ENCODE assay signal across 31 cellular contexts in genomic region chr18:68299906-68300305, GRCh38.
"Had no signal": no experiment of that assay in that cellular context is flagged by ENCODE, and none has a peak within 500 bp of the region (broad histone marks: within the 10 kb centered on the region; RNA-seq: fewer than 3 reads in every experiment).

No MANE protein-coding gene starts in this region.

- H3K4me1 ChIP-seq: ascending aorta, esophagus muscularis mucosa, gastrocnemius medialis, right atrium auricular region, suprapubic skin, tibial nerve had no signal

- H3K9me3 ChIP-seq: ascending aorta, esophagus muscularis mucosa, gastrocnemius medialis, right atrium auricular region, tibial nerve had no signal

- H3K79me2 ChIP-seq: hepatocyte had no signal

- FAIRE-seq: endothelial cell of umbilical vein had no signal

- H3K36me3 ChIP-seq: ascending aorta, esophagus muscularis mucosa, gastrocnemius medialis, right atrium auricular region, suprapubic skin, tibial nerve had no signal

- ATAC-seq: effector memory CD8-positive, alpha-beta T cell; gastrocnemius medialis; naive thymus-derived CD4-positive, alpha-beta T cell had no signal

- H3K27me3 ChIP-seq: ascending aorta, esophagus muscularis mucosa, gastrocnemius medialis, hepatocyte, right atrium auricular region, suprapubic skin, tibial nerve had no signal

- H3K4me1 Mint-ChIP-seq: activated CD4-positive, alpha-beta T cell treated with anti-CD3 and anti-CD28 coated beads, Interleukin-2, amount 10 ng/mL, durations not matched to agents 24 days and 14 days; activated naive CD8-positive, alpha-beta T cell treated with anti-CD3 and anti-CD28 coated beads, Interleukin-2, amount 10 ng/mL, durations not matched to agents 7 days and 5 days; memory B cell; naive thymus-derived CD4-positive, alpha-beta T cell; neural crest cell had no signal

- H2AFZ ChIP-seq: hepatocyte had no signal

- H3K27ac Mint-ChIP-seq: activated CD4-positive, alpha-beta memory T cell treated with anti-CD3 and anti-CD28 coated beads for 36 hours; activated CD4-positive, alpha-beta T cell treated with anti-CD3 and anti-CD28 coated beads, Interleukin-2, amount 10 ng/mL, durations not matched to agents 24 days and 14 days; activated naive CD4-positive, alpha-beta T cell treated with anti-CD3 and anti-CD28 coated beads for 36 hours; activated naive CD8-positive, alpha-beta T cell treated with anti-CD3 and anti-CD28 coated beads, Interleukin-2, amount 10 ng/mL, durations not matched to agents 7 days and 5 days; activated T-helper 1 cell treated with anti-CD3 and anti-CD28 coated beads, Interleukin-12 subunit alpha, Interleukin-12 subunit beta, Interleukin-2, Interleukin-4 antibody, amounts not matched to agents 30 ng/mL and 10 ng/mL and 1 ng/mL, durations not matched to agents 14 hours and 24 hours and 36 hours; effector memory CD8-positive, alpha-beta T cell; memory B cell; naive thymus-derived CD4-positive, alpha-beta T cell had no signal

- H3K4me2 ChIP-seq: hepatocyte had no signal

- H3K4me3 ChIP-seq: ascending aorta, esophagus muscularis mucosa, gastrocnemius medialis, hepatocyte, right atrium auricular region, suprapubic skin, tibial nerve had no signal

- DNase-seq: activated CD4-positive, alpha-beta memory T cell treated with anti-CD3 and anti-CD28 coated beads for 36 hours; activated CD4-positive, alpha-beta T cell treated with anti-CD3 and anti-CD28 coated beads, Interleukin-2, amount 10 ng/mL, durations not matched to agents 24 days and 14 days; activated CD4-positive, CD25-positive, alpha-beta regulatory T cell treated with anti-CD3 and anti-CD28 coated beads, Interleukin-2, amount 50 U/mL, for 72 hours; activated CD8-positive, alpha-beta memory T cell treated with anti-CD3 and anti-CD28 coated beads, Interleukin-2, amount 50 U/mL, for 4 hours; activated effector memory CD4-positive, alpha-beta T cell treated with anti-CD3 and anti-CD28 coated beads, Interleukin-2, amount 50 U/mL, for 16 hours; activated naive CD4-positive, alpha-beta T cell treated with anti-CD3 and anti-CD28 coated beads for 36 hours; activated naive CD8-positive, alpha-beta T cell treated with anti-CD3 and anti-CD28 coated beads, Interleukin-2, amount 10 ng/mL, durations not matched to agents 7 days and 5 days; activated T-cell treated with anti-CD3 and anti-CD28 coated beads, Interleukin-2, amount 50 U/mL, for 1 hour; caudate nucleus; cortex of kidney; effector memory CD8-positive, alpha-beta T cell; gastrocnemius medialis; kidney; midbrain; naive thymus-derived CD4-positive, alpha-beta T cell; occipital lobe; stimulated activated CD4-positive, alpha-beta T cell treated with anti-CD3 and anti-CD28 coated beads, Interleukin-15, amount 100 ng/mL, for 24 hours; stimulated activated CD4-positive, alpha-beta T cell treated with anti-CD3 and anti-CD28 coated beads, Interleukin-2, amount 100 ng/mL, for 24 hours; stimulated activated naive CD4-positive, alpha-beta T cell; T-helper 2 cell had no signal

- H3K27me3 Mint-ChIP-seq: activated CD4-positive, alpha-beta memory T cell treated with anti-CD3 and anti-CD28 coated beads for 36 hours; activated CD4-positive, alpha-beta T cell treated with anti-CD3 and anti-CD28 coated beads, Interleukin-2, amount 10 ng/mL, durations not matched to agents 24 days and 14 days; activated naive CD8-positive, alpha-beta T cell treated with anti-CD3 and anti-CD28 coated beads, Interleukin-2, amount 10 ng/mL, durations not matched to agents 7 days and 5 days; effector memory CD8-positive, alpha-beta T cell; memory B cell; naive thymus-derived CD4-positive, alpha-beta T cell had no signal

- H3K9me3 Mint-ChIP-seq: activated CD4-positive, alpha-beta memory T cell treated with anti-CD3 and anti-CD28 coated beads for 36 hours; activated CD4-positive, alpha-beta T cell treated with anti-CD3 and anti-CD28 coated beads, Interleukin-2, amount 10 ng/mL, durations not matched to agents 24 days and 14 days; activated naive CD4-positive, alpha-beta T cell treated with anti-CD3 and anti-CD28 coated beads for 36 hours; activated naive CD8-positive, alpha-beta T cell treated with anti-CD3 and anti-CD28 coated beads, Interleukin-2, amount 10 ng/mL, durations not matched to agents 7 days and 5 days; activated T-helper 1 cell treated with anti-CD3 and anti-CD28 coated beads, Interleukin-12 subunit alpha, Interleukin-12 subunit beta, Interleukin-2, Interleukin-4 antibody, amounts not matched to agents 30 ng/mL and 10 ng/mL and 1 ng/mL, durations not matched to agents 14 hours and 24 hours and 36 hours; effector memory CD8-positive, alpha-beta T cell had no signal

- H3K36me3 Mint-ChIP-seq: activated CD4-positive, alpha-beta memory T cell treated with anti-CD3 and anti-CD28 coated beads for 36 hours; activated naive CD8-positive, alpha-beta T cell treated with anti-CD3 and anti-CD28 coated beads, Interleukin-2, amount 10 ng/mL, durations not matched to agents 7 days and 5 days; brain; memory B cell; naive thymus-derived CD4-positive, alpha-beta T cell had no signal

- H3K27ac ChIP-seq: ascending aorta, esophagus muscularis mucosa, gastrocnemius medialis, hepatocyte, right atrium auricular region, suprapubic skin, tibial nerve had no signal

- H3K4me3 Mint-ChIP-seq: activated CD4-positive, alpha-beta memory T cell treated with anti-CD3 and anti-CD28 coated beads for 36 hours; activated CD4-positive, alpha-beta T cell treated with anti-CD3 and anti-CD28 coated beads, Interleukin-2, amount 10 ng/mL, durations not matched to agents 24 days and 14 days; activated naive CD4-positive, alpha-beta T cell treated with anti-CD3 and anti-CD28 coated beads for 36 hours; activated naive CD8-positive, alpha-beta T cell treated with anti-CD3 and anti-CD28 coated beads, Interleukin-2, amount 10 ng/mL, durations not matched to agents 7 days and 5 days; activated T-helper 1 cell treated with anti-CD3 and anti-CD28 coated beads, Interleukin-12 subunit alpha, Interleukin-12 subunit beta, Interleukin-2, Interleukin-4 antibody, amounts not matched to agents 30 ng/mL and 10 ng/mL and 1 ng/mL, durations not matched to agents 14 hours and 24 hours and 36 hours; brain; effector memory CD8-positive, alpha-beta T cell; memory B cell; naive thymus-derived CD4-positive, alpha-beta T cell; neural crest cell had no signal
